In genomic region chr12:124361996-124362395, GRCh38 we compare ENCODE assay signal across 18 cellular contexts.
DNase-seq lines count a peak whose midpoint lies in the region; TF ChIP-seq lines count a peak whose summit lies in the region.
"Had no signal": no experiment of that assay in that cellular context is flagged by ENCODE, and none has a peak within 500 bp of the region (broad histone marks: within the 10 kb centered on the region; RNA-seq: fewer than 3 reads in every experiment).

No MANE protein-coding gene starts in this region.

- H3K27ac Mint-ChIP-seq in MCF 10A (ENCODE audit: low read depth, unreplicated experiment) (peak overlapping the region; percentile 69), neural crest cell (ENCODE audit: unreplicated experiment) (peak overlapping the region; percentile 89), osteocyte (ENCODE audit: unreplicated experiment) (no peak overlapping the region)

- H3K4me3 ChIP-seq in breast epithelium, result no peak overlapping the region

- no peaks in the 10 kb centered on the region for H3K27me3 ChIP-seq in breast epithelium

- peaks cover 10 to 15% of the 10 kb centered on the region in 2 donors for H3K4me1 ChIP-seq in breast epithelium

- CTCF ChIA-PET in MCF 10A (lab: Yijun Ruan, JAX) (interaction anchor here (0.6 to 1.9 kb wide), 5 partner anchors 15 to 802 kb away, joined by 3 to 6 read pairs (median 3); no protein-coding TSS in a partner anchor), RWPE1 (lab: Yijun Ruan, JAX) (interaction anchor here (0.7 to 0.8 kb wide), 2 partner anchors 405 to 416 kb away, joined by 3 read pairs; no protein-coding TSS in a partner anchor)

- H3K36me3 ChIP-seq in breast epithelium, result no peaks in the 10 kb centered on the region

- H3K27me3 Mint-ChIP-seq in MCF 10A (ENCODE audit: insufficient read depth, unreplicated experiment) (no peaks in the 10 kb centered on the region), neural crest cell (ENCODE audit: low read depth) (no peaks in the 10 kb centered on the region), osteocyte (ENCODE audit: unreplicated experiment) (no peaks in the 10 kb centered on the region)

- POLR2A ChIA-PET in MCF 10A (lab: Yijun Ruan, JAX), result no interaction called here
- POLR2A ChIA-PET in RWPE1 (lab: Yijun Ruan, JAX; ENCODE audit: low non-redundant PET), result no interaction called here

- H3K9me3 Mint-ChIP-seq in MCF 10A (ENCODE audit: unreplicated experiment), result no peaks in the 10 kb centered on the region
- no peaks in the 10 kb centered on the region for H3K9me3 Mint-ChIP-seq in neural crest cell
- no peaks in the 10 kb centered on the region for H3K9me3 Mint-ChIP-seq in osteocyte (ENCODE audit: unreplicated experiment)

- no peak overlapping the region for H3K4me3 Mint-ChIP-seq in MCF 10A (ENCODE audit: unreplicated experiment)
- H3K4me3 Mint-ChIP-seq in neural crest cell, result no peak overlapping the region
- H3K4me3 Mint-ChIP-seq in osteocyte (ENCODE audit: unreplicated experiment), result no peak overlapping the region

- DNase-seq in MCF 10A (ENCODE audit: unreplicated experiment) (no peak), breast epithelium (ENCODE audit: low spot score in 2 of 2) (no peak), RWPE1 (ENCODE audit: low spot score) (no peak), neural crest cell (ENCODE audit: low read depth, low spot score) (no peak), foreskin melanocyte (no peak), Kasumi-1 (lab: John Stamatoyannopoulos, UW) (no peak), osteocyte (ENCODE audit: extremely low spot score, unreplicated experiment) (no peak)
- DNase-seq: 8988T; KG1; MV-4-11; NCI-H1105 treated with DMSO at 0.1 percent for 48 hours; NCI-H1694; NCI-H2081; NCI-H2171; NCI-H345; NCI-H524; NCI-H774; NK-92 treated with Interleukin-12 subunit alpha and Interleukin-12 subunit beta, amount 100 ng/mL, for 24 hours had no signal

- H3K9me3 ChIP-seq in breast epithelium, result no peaks in the 10 kb centered on the region

- no peak for TF ChIP-seq POLR2A in breast epithelium (IDR thresholded peaks at IDR 0.05)

- intact Hi-C loops in MCF 10A (cut with micrococcal nuclease) (no loop called here), breast epithelium (cut with DNase I; ENCODE audit: low total_unique reads) (loop anchor here (10.0 kb wide), 1 partner anchor 413 kb away; no protein-coding TSS in a partner anchor)

- TF ChIP-seq CTCF in MCF 10A (IDR thresholded peaks at IDR 0.05; ENCODE audit: unreplicated experiment), result no peak
- no peak for TF ChIP-seq CTCF in breast epithelium (IDR thresholded peaks at IDR 0.05)
- TF ChIP-seq CTCF in RWPE1 (conservative IDR thresholded peaks at IDR 0.05; ENCODE audit: low read depth), result no peak
- TF ChIP-seq CTCF in neural crest cell (conservative IDR thresholded peaks at IDR 0.05), result no peak
- TF ChIP-seq CTCF in osteocyte (IDR thresholded peaks at IDR 0.05), result no peak

- H3K4me1 Mint-ChIP-seq in MCF 10A (ENCODE audit: insufficient read depth, unreplicated experiment), result no peaks in the 10 kb centered on the region
- no peaks in the 10 kb centered on the region for H3K4me1 Mint-ChIP-seq in neural crest cell
- peaks cover 17% of the 10 kb centered on the region for H3K4me1 Mint-ChIP-seq in osteocyte (ENCODE audit: unreplicated experiment)

- BruUV-seq in MCF 10A (replicated peaks; lab: Mats Ljungman, UMichigan), result no TSS peak

- peaks cover 20% of the 10 kb centered on the region for H3K36me3 Mint-ChIP-seq in MCF 10A (ENCODE audit: insufficient read depth, unreplicated experiment)
- peaks cover 10% of the 10 kb centered on the region for H3K36me3 Mint-ChIP-seq in neural crest cell (ENCODE audit: low read depth)
- peaks cover 26% of the 10 kb centered on the region for H3K36me3 Mint-ChIP-seq in osteocyte (ENCODE audit: unreplicated experiment)

- H3K27ac ChIP-seq in breast epithelium (no peak overlapping the region), RWPE1 (peak overlapping the region; percentile 74)
